18 cellular contexts compared by ENCODE assay signal in the genomic region with DNA sequence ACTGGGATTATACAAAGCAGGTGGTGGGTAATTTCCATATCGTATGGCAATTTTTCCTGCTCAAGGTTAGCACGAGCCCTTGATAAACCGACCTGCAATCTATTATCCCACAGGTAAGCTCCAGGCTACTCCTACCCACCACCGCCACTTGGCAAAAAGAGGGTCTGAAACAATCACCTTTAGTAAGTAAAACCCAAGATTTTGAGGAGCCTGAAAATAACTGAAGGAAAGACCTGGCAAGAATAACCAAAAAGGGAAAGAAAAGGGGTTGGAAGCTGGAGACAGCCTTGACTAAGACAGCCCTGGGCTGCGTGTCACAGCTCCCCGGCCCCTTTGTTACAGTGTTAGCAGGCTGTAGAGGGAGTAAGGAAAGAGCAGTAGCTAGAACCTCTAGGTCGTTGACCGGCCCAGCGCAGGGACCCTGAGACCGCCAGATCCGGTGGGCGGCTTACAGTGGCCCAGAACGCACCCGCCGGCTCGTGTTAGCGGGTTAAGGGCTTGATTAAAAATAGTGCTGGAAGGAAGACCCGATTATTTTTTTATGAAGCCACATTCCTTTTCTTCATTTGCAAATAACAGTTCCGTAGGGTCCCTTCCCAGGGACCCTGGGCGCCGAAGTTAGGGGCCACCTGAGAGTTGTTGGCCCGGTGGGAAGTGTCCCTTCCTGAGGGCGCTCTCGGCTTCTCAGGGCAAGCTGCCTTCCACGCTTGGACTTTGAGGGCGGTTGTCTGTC. TPM values are rescaled to one million over a fixed set of nuclear protein-coding genes. Genes with fewer than 3 reads are reported as not detected.
A peak's percentile ranks its signal among the peaks of the same experiment; 100 is the strongest.
DNase-seq lines count a peak whose midpoint lies in the region; ATAC-seq and TF ChIP-seq lines count a peak whose summit lies in the region.
"Had no signal": no experiment of that assay in that cellular context is flagged by ENCODE, and none has a peak within 500 bp of the region (broad histone marks: within the 10 kb centered on the region; RNA-seq: fewer than 3 reads in every experiment).

No MANE protein-coding gene starts in this region.

- H3K4me3 Mint-ChIP-seq in brain, result peak overlapping the region; percentile 50 to 87 (median 80)

- peak overlapping the region in 3 of 5 experiments; percentile 71 to 94 (median 88) for H3K27ac Mint-ChIP-seq in brain

- peaks cover 100% of the 10 kb centered on the region for H3K27me3 Mint-ChIP-seq in brain

- ATAC-seq in HG03025 (IDR thresholded peaks at IDR 0.05; ENCODE audit: low FRiP score, unreplicated experiment) (no peak), GM21526 (IDR thresholded peaks at IDR 0.05; ENCODE audit: low FRiP score, unreplicated experiment) (no peak)
- ATAC-seq: left cardiac atrium, mucosa of descending colon had no signal

- H3K4me1 Mint-ChIP-seq in brain, result peaks cover 40% of the 10 kb centered on the region

- H3K9me3 Mint-ChIP-seq in brain, result peaks cover 0 to 4% (median 3%) of the 10 kb centered on the region in 5 experiments

- H3K4me3 ChIP-seq in LNCaP clone FGC (ENCODE audit: low read depth, low read length) (peak overlapping the region; percentile 45; the same call in 1 of the 2 replicates), skin epidermis (peak overlapping the region in 4 of 7 experiments; percentile 17 to 40 (median 32))
- H3K4me3 ChIP-seq: BLaER1, mucosa of descending colon, tibial artery had no signal

- H3K36me3 Mint-ChIP-seq in brain, result no peaks in the 10 kb centered on the region

- peak overlapping the region in 11 of 21 experiments; percentile 18 to 88 (median 65) for H3K27ac ChIP-seq in skin epidermis
- H3K27ac ChIP-seq: BLaER1, epithelial cell of prostate, tibial artery had no signal

- TF ChIP-seq CTCF in LNCaP clone FGC (IDR thresholded peaks at IDR 0.05; ENCODE audit: control insufficient read depth, extremely low read depth, insufficient read depth), result no peak
- TF ChIP-seq CTCF in brain (conservative IDR thresholded peaks at IDR 0.05), result no peak
- TF ChIP-seq CTCF in GM13976 (IDR thresholded peaks at IDR 0.05; ENCODE audit: borderline replicate concordance, control extremely low read depth, extremely low read depth, insufficient read depth, missing control alignments), result no peak

- no peak for DNase-seq in LNCaP clone FGC (ENCODE audit: low read depth)
- DNase-seq in iPS-NIHi11 (ENCODE audit: low spot score), result peak; percentile 41
- DNase-seq in GM13976 (ENCODE audit: low spot score), result no peak
- DNase-seq: activated CD4-positive, alpha-beta T cell treated with anti-CD3 and anti-CD28 coated beads for 1 hour; activated effector memory CD4-positive, alpha-beta T cell treated with anti-CD3 and anti-CD28 coated beads, Interleukin-2, amount 50 U/mL, for 16 hours; amygdala; DMS153; left cardiac atrium; mucosa of descending colon; SIG-M5; small intestine; tibial artery had no signal

- in situ Hi-C loops in GM13976 (cut with MboI; ENCODE audit: low sequenced_read_pairs, unreplicated experiment), result no loop called here

RNA-seq across cellular contexts. Expression of gene TFAP2B, which starts 30.5 kb away (rescaled TPM):
- polyA plus RNA-seq in brain (ENCODE audit: insufficient read depth, low read depth, low replicate concordance), result not detected
- polyA plus RNA-seq: small intestine had no signal
